In genomic region chr10:59222788-59223187, GRCh38 we compare ENCODE assay signal across 1 cellular context.
TF ChIP-seq lines count a peak whose summit lies in the region.

No MANE protein-coding gene starts in this region.

TF ChIP-seq in WTC11, 78 proteins besides CTCF, POLR2A, EP300 and RAD21:
- TF ChIP-seq AFF4 (CRISPR knock-in tag; IDR thresholded peaks at IDR 0.05; ENCODE audit: borderline replicate concordance) (no peak), ERG (CRISPR knock-in tag; IDR thresholded peaks at IDR 0.05) (no peak), RORB (CRISPR knock-in tag; IDR thresholded peaks at IDR 0.05) (no peak), ZNF396 (CRISPR knock-in tag; IDR thresholded peaks at IDR 0.05; ENCODE audit: borderline replicate concordance) (no peak), TEAD4 (CRISPR knock-in tag; IDR thresholded peaks at IDR 0.05) (no peak), ATF6 (CRISPR knock-in tag; IDR thresholded peaks at IDR 0.05) (no peak), HMGXB4 (CRISPR knock-in tag; IDR thresholded peaks at IDR 0.05) (no peak), ATF3 (CRISPR knock-in tag; conservative IDR thresholded peaks at IDR 0.05) (no peak), ZNF121 (CRISPR knock-in tag; IDR thresholded peaks at IDR 0.05) (no peak), ZNF138 (CRISPR knock-in tag; conservative IDR thresholded peaks at IDR 0.05) (no peak)
